ENCODE assay signal across 18 cellular contexts in genomic region chr20:18743665-18744440, GRCh38.
"Had no signal": no experiment of that assay in that cellular context is flagged by ENCODE, and none has a peak within 500 bp of the region (broad histone marks: within the 10 kb centered on the region; RNA-seq: fewer than 3 reads in every experiment).

No MANE protein-coding gene starts in this region.

- H3K4me3 ChIP-seq: colonic mucosa, hepatocyte, lower lobe of right lung, pancreas, right lobe of liver, smooth muscle cell, testis, upper lobe of left lung had no signal

- H3K27ac ChIP-seq: colonic mucosa, hepatocyte, lower lobe of right lung, neutrophil, pancreas, right lobe of liver, testis, upper lobe of left lung had no signal

- ATAC-seq: activated CD4-positive, alpha-beta T cell treated with anti-CD3 and anti-CD28 coated beads for 36 hours; lower lobe of right lung; natural killer cell; pancreas; right lobe of liver; stimulated activated memory B cell treated with anti-CD40 and anti-IgM and Interleukin-4, amounts not matched to agents 10 μg/mL and 1 μg/mL and 100 μg/mL, for 72 hours; WTC11 had no signal

- DNase-seq: activated CD4-positive, alpha-beta T cell treated with anti-CD3 and anti-CD28 coated beads for 36 hours; activated CD4-positive, alpha-beta T cell treated with anti-CD3 and anti-CD28 coated beads, Interleukin-2, amount 50 U/mL, for 48 hours; activated naive CD4-positive, alpha-beta T cell; activated naive CD8-positive, alpha-beta T cell treated with anti-CD3 and anti-CD28 coated beads for 36 hours; colonic mucosa; erythroblast; lower lobe of right lung; natural killer cell; pancreas; right lobe of liver; stimulated activated CD4-positive, alpha-beta T cell treated with anti-CD3 and anti-CD28 coated beads, Interleukin-4, amount 100 ng/mL, for 4 hours; testis; upper lobe of left lung had no signal

- H3K9me3 ChIP-seq: colonic mucosa, lower lobe of right lung, neutrophil, pancreas, right lobe of liver, testis, upper lobe of left lung had no signal

- H3K4me1 ChIP-seq: colonic mucosa, lower lobe of right lung, pancreas, right lobe of liver had no signal

- H3K27me3 ChIP-seq: colonic mucosa, hepatocyte, neutrophil, pancreas, right lobe of liver, testis, upper lobe of left lung had no signal

- H3K36me3 ChIP-seq: colonic mucosa, neutrophil, right lobe of liver had no signal
